8 cellular contexts compared by ENCODE assay signal in the genomic region with DNA sequence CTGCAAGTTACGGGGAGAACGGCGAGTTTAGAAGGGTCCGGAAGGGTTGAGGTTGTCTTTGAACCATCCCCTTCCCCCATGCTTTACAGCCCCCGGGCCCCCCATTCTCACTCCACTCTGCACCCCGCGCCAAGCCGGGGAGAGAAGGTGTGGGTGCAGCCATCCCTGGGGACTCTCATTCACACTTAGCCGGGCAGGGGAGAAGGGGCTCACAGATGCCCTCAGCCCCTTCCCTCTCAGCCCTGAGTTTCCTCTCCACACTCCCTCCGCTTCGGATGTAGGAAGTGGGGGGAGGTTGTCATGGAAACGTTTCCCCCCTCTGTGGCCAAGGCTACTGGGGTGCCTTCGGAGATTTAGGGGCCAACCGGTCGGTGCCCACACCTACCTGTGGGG. TPM values are rescaled to one million over a fixed set of nuclear protein-coding genes. Genes with fewer than 3 reads are reported as not detected.
DNase-seq lines count a peak whose midpoint lies in the region; ATAC-seq and TF ChIP-seq lines count a peak whose summit lies in the region.

No MANE protein-coding gene starts in this region.

- TF ChIP-seq CTCF in epithelial cell of proximal tubule (conservative IDR thresholded peaks at IDR 0.05; ENCODE audit: low read depth, low read length) (no peak), omental fat pad (IDR thresholded peaks at IDR 0.05) (no peak)

- peak; percentile 91 for DNase-seq in NCI-H69 (lab: John Stamatoyannopoulos, UW)
- DNase-seq in epithelial cell of proximal tubule (ENCODE audit: low read depth) = no peak
- no peak for DNase-seq in omental fat pad (ENCODE audit: low spot score)
- DNase-seq in LoVo (ENCODE audit: low spot score) = no peak
- DNase-seq in SHP77 treated with DMSO at 0.1 percent for 48 hours (lab: John Stamatoyannopoulos, UW) = no peak

- ATAC-seq in GM19035 (IDR thresholded peaks at IDR 0.05; ENCODE audit: unreplicated experiment) (peak; percentile 9), omental fat pad (ENCODE audit: low FRiP score) (peak; percentile 12), HG03565 (IDR thresholded peaks at IDR 0.05; ENCODE audit: unreplicated experiment) (no peak), GM18519 (IDR thresholded peaks at IDR 0.05; ENCODE audit: low FRiP score, unreplicated experiment) (no peak)

- peak overlapping the region; percentile 74 for H3K4me3 ChIP-seq in epithelial cell of proximal tubule (ENCODE audit: low read depth, low read length)

RNA-seq across cellular contexts. Expression of a gene that starts 0.3 kb away (rescaled TPM):
- total RNA-seq in epithelial cell of proximal tubule (21.3 and 36.3 TPM in 2 replicates), omental fat pad (10 to 100 TPM in 3 of 4 donors, 1 to 10 TPM in 1; 5.8 to 27.9 (median 14.9) TPM)

Comparison
In these comparisons a context has a peak if more than half of its experiments do, and no peak if none do; other contexts are left out.
1. ATAC-seq: peak in GM19035 (single experiment) and omental fat pad (single experiment); none in HG03565 (single experiment) and GM18519 (single experiment).